ENCODE assay signal across 8 cellular contexts in genomic region chr4:107725271-107725859, GRCh38. TPM values are rescaled to one million over a fixed set of nuclear protein-coding genes. Genes with fewer than 3 reads are reported as not detected.
DNase-seq lines count a peak whose midpoint lies in the region; ATAC-seq, FAIRE-seq and TF ChIP-seq lines count a peak whose summit lies in the region.
"Not testable (repeated sequence)": the region's sequence is repeated elsewhere in the genome, so short reads cannot be mapped to it uniquely, and the experiment has no call there.

No MANE protein-coding gene starts in this region.

- H3K9ac ChIP-seq in K562 (ENCODE audit: insufficient read depth in 1 of 2, low read depth in 2 of 2, low read length in 2 of 2) = not testable (repeated sequence)

- CTCF ChIA-PET in K562 (lab: Yijun Ruan, JAX; ENCODE audit: low intra/inter-chr PET ratio) = not testable (repeated sequence)

- POLR2A ChIA-PET in K562 (lab: Yijun Ruan, JAX) = interaction anchor here (0.9 kb wide), 1 partner anchor 458 kb away, joined by 3 read pairs; no protein-coding TSS in a partner anchor

- in situ Hi-C loops in ACHN (cut with HindIII; ENCODE audit: low pct_ligation_motif_present, low pct_unique_long_range_greater_than_20kb, low sequenced_read_pairs); K562 (cut with MboI); transverse colon (cut with MboI; ENCODE audit: low pct_ligation_motif_present in 1 of 4, low pct_unique_long_range_greater_than_20kb in 1 of 4, low sequenced_read_pairs in 3 of 4): not testable (repeated sequence)

- TF ChIP-seq EP300 in K562 (IDR thresholded peaks at IDR 0.05; ENCODE audit: low read length); transverse colon (IDR thresholded peaks at IDR 0.05; ENCODE audit: low read depth): not testable (repeated sequence)

- H2AFZ ChIP-seq in K562 (ENCODE audit: low read depth, low read length) = peak overlapping the region; percentile 40; the same call in 1 of the 2 replicates

- intact Hi-C loops in K562 (cut with micrococcal nuclease); transverse colon (cut with DNase I; ENCODE audit: low total_unique reads): not testable (repeated sequence)

- not testable (repeated sequence) for ATAC-seq in K562

- not testable (repeated sequence) for H3K27me3 ChIP-seq in K562 (ENCODE audit: control insufficient read depth in 2 of 2, insufficient read depth in 2 of 2, low read length in 2 of 2); transverse colon

- not testable (repeated sequence) for H3K4me3 ChIP-seq in K562; foreskin fibroblast (ENCODE audit: low read depth in 1 of 2, low read length in 2 of 2); transverse colon

- not testable (repeated sequence) for H3K27ac ChIP-seq in K562 (ENCODE audit: extremely low read depth, low read depth, low read length); transverse colon

- H3K79me2 ChIP-seq in K562 (ENCODE audit: control insufficient read depth, insufficient read depth, low read length) = not testable (repeated sequence)

- peak; percentile 45 for FAIRE-seq in RCC 7860 (lab: Jason Lieb, UNC)
- not testable (repeated sequence) for FAIRE-seq in K562 (lab: Jason Lieb, UNC)

- H3K4me2 ChIP-seq in K562 (ENCODE audit: insufficient read depth, low read length) = not testable (repeated sequence)

- not testable (repeated sequence) for H3K36me3 ChIP-seq in K562 (ENCODE audit: control insufficient read depth, insufficient read depth, low read length); transverse colon

- not testable (repeated sequence) for H3K9me3 ChIP-seq in K562 (replicated peaks; ENCODE audit: control insufficient read depth, insufficient read depth, low read depth, low read length); transverse colon

- WGBS in K562 (ENCODE audit: insufficient coverage, low coverage, missing lambda C conversion rate) = 15% methylated on average over 3 of the region's 3 CpGs
- WGBS in transverse colon (ENCODE audit: low coverage in 1 of 2), 2 donors = 95% methylated on average over 3 of the region's 3 CpGs; no CpG with 5 or more reads in 1 of the 2 donors

- TF ChIP-seq RAD21 in K562 (CRISPR knock-in tag; conservative IDR thresholded peaks at IDR 0.05 in 1 of 2, IDR thresholded peaks at IDR 0.05 in 1 of 2) = not testable (repeated sequence)

- not testable (repeated sequence) for TF ChIP-seq CTCF in K562 (IDR thresholded peaks at IDR 0.05 in 2 of 3, conservative IDR thresholded peaks at IDR 0.05 in 1 of 3; ENCODE audit: insufficient read depth in 2 of 3, low read depth in 1 of 3, low read length in 3 of 3); foreskin fibroblast (IDR thresholded peaks at IDR 0.05; ENCODE audit: low read depth, low read length); transverse colon (IDR thresholded peaks at IDR 0.05)

- H4K20me1 ChIP-seq in K562 (replicated peaks; ENCODE audit: control insufficient read depth, insufficient read depth, low read length) = not testable (repeated sequence)

- not testable (repeated sequence) for TF ChIP-seq POLR2A in K562 (conservative IDR thresholded peaks at IDR 0.05); transverse colon (IDR thresholded peaks at IDR 0.05)

- H3K4me1 ChIP-seq in K562 (replicated peaks in 1 of 2; ENCODE audit: control insufficient read depth in 2 of 2, insufficient read depth in 2 of 2, low read length in 2 of 2); transverse colon: not testable (repeated sequence)

- H3K9me1 ChIP-seq in K562 (ENCODE audit: control insufficient read depth, insufficient read depth, low read length) = not testable (repeated sequence)

- not testable (repeated sequence) for BruUV-seq in K562 (replicated peaks; lab: Mats Ljungman, UMichigan)

- DNase-seq in ACHN (peak; percentile 7), ELR (ENCODE audit: low read depth) (peak; percentile 74), LHCN-M2 (ENCODE audit: low read depth) (peak; percentile 79), RCC 7860 (ENCODE audit: low spot score) (peak; percentile 82), K562 (ENCODE audit: extremely low read depth in 1 of 4, low spot score in 3 of 4) (peak in 1 of 4 experiments; percentile 29), foreskin fibroblast (peak; percentile 79 to 84), myocyte (ENCODE audit: low read depth) (peak; percentile 51), transverse colon (peak; percentile 21)

TF ChIP-seq in K562, 482 proteins besides CTCF, POLR2A, EP300 and RAD21:
- TF ChIP-seq PKNOX1 (IDR thresholded peaks at IDR 0.05) = peak; percentile 37; the same call in 1 of the 2 replicates
- peak; percentile 65 for TF ChIP-seq ATF3 (IDR thresholded peaks at IDR 0.05)
- not testable (repeated sequence) for TF ChIP-seq ATF3 (CRISPR knock-in tag; conservative IDR thresholded peaks at IDR 0.05)
- 0 out of 2 replicates have a peak, but pooled peaks have one; percentile 16 for TF ChIP-seq GABPB1 (CRISPR knock-in tag; IDR thresholded peaks at IDR 0.05)
- peak; percentile 49; the same call in 1 of the 2 replicates for TF ChIP-seq USF1 (CRISPR knock-in tag; IDR thresholded peaks at IDR 0.05)
- peak; percentile 40; the same call in 1 of the 2 replicates for TF ChIP-seq FOSL1 (tag; conservative IDR thresholded peaks at IDR 0.05)
- peak; percentile 40 for TF ChIP-seq USF2 (CRISPR knock-in tag; IDR thresholded peaks at IDR 0.05)
- 0 out of 2 replicates have a peak, but pooled peaks have one; percentile 22 for TF ChIP-seq JUND (IDR thresholded peaks at IDR 0.05; ENCODE audit: borderline replicate concordance, low read depth, low read length)
- TF ChIP-seq JUND (tag; IDR thresholded peaks at IDR 0.05; ENCODE audit: borderline replicate concordance, low read depth, low read length) = 0 out of 3 replicates have a peak, but pooled peaks have one; percentile 42
- 0 out of 4 replicates have a peak, but pooled peaks of 1 of the 2 experiments have one; percentile 57 for TF ChIP-seq SRF (CRISPR knock-in tag; IDR thresholded peaks at IDR 0.05)
TF ChIP-seq in K562: peak in this region for 8; not testable (repeated sequence) for 474.

RNA-seq across cellular contexts. Expression of gene PAPSS1, which starts 5.3 kb away (rescaled TPM):
- total RNA-seq in LHCN-M2 (2014; rRNA removed) (80.1 and 84.2 TPM in 2 replicates), K562 (2014; rRNA removed) (21.1 and 25.4 TPM in 2 replicates), K562 (2014; rRNA removed; fragmentation: Illumina TruSeq; extraction: Trizol) (38.5 and 40.1 TPM in 2 replicates), K562 (2015; rRNA removed; fragmentation: Illumina TruSeq; extraction: Trizol) (43.2 and 46.3 TPM in 2 replicates), K562 (2021) (32.1 and 35.0 TPM in 2 replicates), myocyte (53.0 and 56.0 TPM in 2 replicates), transverse colon (10 to 100 TPM in 3 of 4 donors, 1 to 10 TPM in 1; 7.5 to 23.3 (median 16.8) TPM)
- 78.6 TPM for polyA plus RNA-seq in LHCN-M2 (2012)
- total RNA-seq in K562 (2011; cell fraction: chromatin; rRNA removed; ENCODE audit: low replicate concordance) = 12.8 and 15.1 TPM in 2 replicates
- total RNA-seq in K562 (2011; cell fraction: nucleolus; rRNA removed) = 6.0 and 7.2 TPM in 2 replicates
- 10.0 and 11.5 TPM in 2 replicates for total RNA-seq in K562 (2011; cell fraction: nucleoplasm; rRNA removed)
- polyA plus RNA-seq in K562 (2011; rRNA removed) (50.4 and 71.7 TPM in 2 replicates), K562 (2014; fragmentation: Illumina TruSeq; extraction: Trizol) (35.1 and 41.9 TPM in 2 replicates), K562 (2014; fragmentation: Nextera tagmentation; extraction: Ambion mirVana) (10 to 100 TPM; 47.0 to 53.9 TPM), K562 (2014; rRNA removed) (29.4 and 39.3 TPM in 2 replicates)
- 19.6 and 57.1 TPM in 2 replicates for polyA plus RNA-seq in K562 (2011; cell fraction: cytosol; rRNA removed)
- polyA plus RNA-seq in K562 (2011; cell fraction: nucleus; rRNA removed) = 19.9 and 48.8 TPM in 2 replicates
- 49.9 and 59.4 TPM in 2 replicates for polyA plus RNA-seq in K562 (2012)
- 59.5 and 115 TPM in 2 replicates for polyA minus RNA-seq in K562 (2011; rRNA and poly(A)+ RNA removed)
- 20.5 and 26.2 TPM in 2 replicates for polyA minus RNA-seq in K562 (2011; cell fraction: cytosol; rRNA and poly(A)+ RNA removed)
- polyA minus RNA-seq in K562 (2011; cell fraction: nucleus; rRNA and poly(A)+ RNA removed) = 16.0 and 48.9 TPM in 2 replicates
- 98.0 TPM for polyA plus RNA-seq in myocyte (2012)
